1 cellular context compared by ENCODE assay signal in the genomic region with DNA sequence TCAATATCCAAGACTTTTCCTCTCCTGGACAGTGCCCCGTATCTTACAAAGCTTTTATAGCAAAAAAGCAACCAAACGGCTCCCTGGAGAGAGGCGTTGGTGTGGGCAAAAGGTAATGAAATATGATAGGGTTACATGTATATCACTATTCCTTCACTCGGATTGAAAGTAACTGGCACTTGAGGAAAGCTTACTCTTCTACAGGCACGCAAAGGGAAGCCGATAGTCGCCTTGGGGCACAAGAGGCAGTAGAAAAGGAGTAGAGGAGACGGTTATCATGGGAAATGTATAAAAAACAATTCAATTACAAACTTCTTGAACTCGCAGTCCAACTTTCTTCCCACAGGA.
A peak's percentile ranks its signal among the peaks of the same experiment; 100 is the strongest.
TF ChIP-seq lines count a peak whose summit lies in the region.

No MANE protein-coding gene starts in this region.

TF ChIP-seq in K562, 482 proteins besides CTCF, POLR2A, EP300 and RAD21:
- TF ChIP-seq ZNF707 (CRISPR knock-in tag; conservative IDR thresholded peaks at IDR 0.05) (no peak), HOXB6 (CRISPR knock-in tag; IDR thresholded peaks at IDR 0.05; ENCODE audit: borderline replicate concordance) (0 out of 2 replicates have a peak, but pooled peaks have one; percentile 15), RFX7 (CRISPR knock-in tag; IDR thresholded peaks at IDR 0.05) (no peak), L3MBTL2 (IDR thresholded peaks at IDR 0.05) (no peak), PHF8 (IDR thresholded peaks at IDR 0.05; ENCODE audit: borderline replicate concordance, low read length) (no peak), NFIX (CRISPR knock-in tag; IDR thresholded peaks at IDR 0.05; ENCODE audit: low read depth) (no peak), ETV5 (CRISPR knock-in tag; IDR thresholded peaks at IDR 0.05; ENCODE audit: low read depth) (0 out of 2 replicates have a peak, but pooled peaks have one; percentile 28)
- TF ChIP-seq, protein P1, sequence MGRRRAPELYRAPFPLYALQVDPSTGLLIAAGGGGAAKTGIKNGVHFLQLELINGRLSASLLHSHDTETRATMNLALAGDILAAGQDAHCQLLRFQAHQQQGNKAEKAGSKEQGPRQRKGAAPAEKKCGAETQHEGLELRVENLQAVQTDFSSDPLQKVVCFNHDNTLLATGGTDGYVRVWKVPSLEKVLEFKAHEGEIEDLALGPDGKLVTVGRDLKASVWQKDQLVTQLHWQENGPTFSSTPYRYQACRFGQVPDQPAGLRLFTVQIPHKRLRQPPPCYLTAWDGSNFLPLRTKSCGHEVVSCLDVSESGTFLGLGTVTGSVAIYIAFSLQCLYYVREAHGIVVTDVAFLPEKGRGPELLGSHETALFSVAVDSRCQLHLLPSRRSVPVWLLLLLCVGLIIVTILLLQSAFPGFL (CRISPR knock-in tag; IDR thresholded peaks at IDR 0.05), result peak; percentile 80; the same call in 1 of the 2 replicates
- TF ChIP-seq, protein P2, sequence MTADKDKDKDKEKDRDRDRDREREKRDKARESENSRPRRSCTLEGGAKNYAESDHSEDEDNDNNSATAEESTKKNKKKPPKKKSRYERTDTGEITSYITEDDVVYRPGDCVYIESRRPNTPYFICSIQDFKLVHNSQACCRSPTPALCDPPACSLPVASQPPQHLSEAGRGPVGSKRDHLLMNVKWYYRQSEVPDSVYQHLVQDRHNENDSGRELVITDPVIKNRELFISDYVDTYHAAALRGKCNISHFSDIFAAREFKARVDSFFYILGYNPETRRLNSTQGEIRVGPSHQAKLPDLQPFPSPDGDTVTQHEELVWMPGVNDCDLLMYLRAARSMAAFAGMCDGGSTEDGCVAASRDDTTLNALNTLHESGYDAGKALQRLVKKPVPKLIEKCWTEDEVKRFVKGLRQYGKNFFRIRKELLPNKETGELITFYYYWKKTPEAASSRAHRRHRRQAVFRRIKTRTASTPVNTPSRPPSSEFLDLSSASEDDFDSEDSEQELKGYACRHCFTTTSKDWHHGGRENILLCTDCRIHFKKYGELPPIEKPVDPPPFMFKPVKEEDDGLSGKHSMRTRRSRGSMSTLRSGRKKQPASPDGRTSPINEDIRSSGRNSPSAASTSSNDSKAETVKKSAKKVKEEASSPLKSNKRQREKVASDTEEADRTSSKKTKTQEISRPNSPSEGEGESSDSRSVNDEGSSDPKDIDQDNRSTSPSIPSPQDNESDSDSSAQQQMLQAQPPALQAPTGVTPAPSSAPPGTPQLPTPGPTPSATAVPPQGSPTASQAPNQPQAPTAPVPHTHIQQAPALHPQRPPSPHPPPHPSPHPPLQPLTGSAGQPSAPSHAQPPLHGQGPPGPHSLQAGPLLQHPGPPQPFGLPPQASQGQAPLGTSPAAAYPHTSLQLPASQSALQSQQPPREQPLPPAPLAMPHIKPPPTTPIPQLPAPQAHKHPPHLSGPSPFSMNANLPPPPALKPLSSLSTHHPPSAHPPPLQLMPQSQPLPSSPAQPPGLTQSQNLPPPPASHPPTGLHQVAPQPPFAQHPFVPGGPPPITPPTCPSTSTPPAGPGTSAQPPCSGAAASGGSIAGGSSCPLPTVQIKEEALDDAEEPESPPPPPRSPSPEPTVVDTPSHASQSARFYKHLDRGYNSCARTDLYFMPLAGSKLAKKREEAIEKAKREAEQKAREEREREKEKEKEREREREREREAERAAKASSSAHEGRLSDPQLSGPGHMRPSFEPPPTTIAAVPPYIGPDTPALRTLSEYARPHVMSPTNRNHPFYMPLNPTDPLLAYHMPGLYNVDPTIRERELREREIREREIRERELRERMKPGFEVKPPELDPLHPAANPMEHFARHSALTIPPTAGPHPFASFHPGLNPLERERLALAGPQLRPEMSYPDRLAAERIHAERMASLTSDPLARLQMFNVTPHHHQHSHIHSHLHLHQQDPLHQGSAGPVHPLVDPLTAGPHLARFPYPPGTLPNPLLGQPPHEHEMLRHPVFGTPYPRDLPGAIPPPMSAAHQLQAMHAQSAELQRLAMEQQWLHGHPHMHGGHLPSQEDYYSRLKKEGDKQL (CRISPR knock-in tag; IDR thresholded peaks at IDR 0.05; ENCODE audit: borderline replicate concordance), result no peak
- TF ChIP-seq, protein P3, sequence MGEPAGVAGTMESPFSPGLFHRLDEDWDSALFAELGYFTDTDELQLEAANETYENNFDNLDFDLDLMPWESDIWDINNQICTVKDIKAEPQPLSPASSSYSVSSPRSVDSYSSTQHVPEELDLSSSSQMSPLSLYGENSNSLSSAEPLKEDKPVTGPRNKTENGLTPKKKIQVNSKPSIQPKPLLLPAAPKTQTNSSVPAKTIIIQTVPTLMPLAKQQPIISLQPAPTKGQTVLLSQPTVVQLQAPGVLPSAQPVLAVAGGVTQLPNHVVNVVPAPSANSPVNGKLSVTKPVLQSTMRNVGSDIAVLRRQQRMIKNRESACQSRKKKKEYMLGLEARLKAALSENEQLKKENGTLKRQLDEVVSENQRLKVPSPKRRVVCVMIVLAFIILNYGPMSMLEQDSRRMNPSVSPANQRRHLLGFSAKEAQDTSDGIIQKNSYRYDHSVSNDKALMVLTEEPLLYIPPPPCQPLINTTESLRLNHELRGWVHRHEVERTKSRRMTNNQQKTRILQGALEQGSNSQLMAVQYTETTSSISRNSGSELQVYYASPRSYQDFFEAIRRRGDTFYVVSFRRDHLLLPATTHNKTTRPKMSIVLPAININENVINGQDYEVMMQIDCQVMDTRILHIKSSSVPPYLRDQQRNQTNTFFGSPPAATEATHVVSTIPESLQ (CRISPR knock-in tag; IDR thresholded peaks at IDR 0.05), result peak; percentile 67; the same call in 1 of the 2 replicates
